ENCODE assay signal across 8 cellular contexts in the genomic region with DNA sequence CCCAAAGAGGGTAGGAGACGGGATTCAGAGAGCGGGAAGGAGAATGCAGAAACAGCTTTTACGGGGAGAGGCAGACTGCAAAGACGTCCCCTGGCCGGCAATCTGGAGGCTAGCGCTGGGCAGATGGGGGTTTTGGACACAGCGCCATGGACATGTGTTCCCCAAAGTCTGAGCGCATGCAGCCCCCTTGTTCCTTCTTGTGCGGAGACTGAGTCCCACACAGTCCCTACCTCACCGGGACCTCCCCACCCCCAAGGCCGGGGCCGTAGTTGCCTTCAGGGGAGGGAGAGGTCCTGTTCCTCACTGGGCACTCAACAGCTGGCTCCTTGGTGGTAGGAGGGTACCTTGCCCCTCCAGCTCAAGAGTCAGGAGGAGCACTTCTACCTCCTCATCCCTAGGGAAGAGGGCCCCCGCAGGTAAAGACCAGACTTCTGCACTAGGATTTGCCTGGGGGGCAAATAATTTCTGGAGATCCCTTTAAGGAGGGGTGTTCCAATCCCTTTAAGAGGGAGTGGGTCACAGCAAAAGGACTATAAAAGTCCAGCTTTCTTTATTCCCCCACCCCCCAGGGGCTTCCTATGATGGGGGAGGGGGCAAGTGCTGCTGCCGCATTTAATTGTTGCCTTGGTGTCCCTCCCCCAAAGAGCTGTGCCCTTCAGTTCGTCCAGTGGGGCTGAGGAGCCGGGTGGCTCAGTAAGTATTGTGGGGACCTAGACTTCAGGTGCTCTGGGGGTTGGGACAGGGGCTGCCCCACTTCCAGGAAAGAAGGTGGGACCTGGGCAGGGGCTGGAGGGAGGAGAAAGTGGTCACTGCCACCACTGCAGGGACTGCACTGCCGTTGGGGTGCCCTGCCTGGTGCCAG. TPM values are rescaled to one million over a fixed set of nuclear protein-coding genes. Genes with fewer than 3 reads are reported as not detected.
DNase-seq lines count a peak whose midpoint lies in the region; ATAC-seq and TF ChIP-seq lines count a peak whose summit lies in the region.
"Had no signal": no experiment of that assay in that cellular context is flagged by ENCODE, and none has a peak within 500 bp of the region (broad histone marks: within the 10 kb centered on the region; RNA-seq: fewer than 3 reads in every experiment).

No MANE protein-coding gene starts in this region.

- H3K36me3 ChIP-seq in GM23248 (ENCODE audit: low read depth), result no peaks in the 10 kb centered on the region
- H3K36me3 ChIP-seq: tibial artery had no signal

- no peak overlapping the region for H3K27ac ChIP-seq in GM23248
- H3K27ac ChIP-seq: tibial artery had no signal

- peak overlapping the region; percentile 60; the same call in 1 of the 2 replicates for H2AFZ ChIP-seq in GM23248

- H3K27me3 Mint-ChIP-seq in activated naive CD8-positive, alpha-beta T cell treated with anti-CD3 and anti-CD28 coated beads, Interleukin-2, amount 50 U/mL, for 24 hours, result peaks cover 41% of the 10 kb centered on the region
- H3K27me3 Mint-ChIP-seq in nephron progenitor cell (ENCODE audit: low read depth, poor library complexity), result peaks cover 50% of the 10 kb centered on the region

- H3K4me1 Mint-ChIP-seq in activated naive CD8-positive, alpha-beta T cell treated with anti-CD3 and anti-CD28 coated beads, Interleukin-2, amount 50 U/mL, for 24 hours, result peaks cover 27% of the 10 kb centered on the region
- H3K4me1 Mint-ChIP-seq in nephron progenitor cell, result peaks cover 52% of the 10 kb centered on the region

- no peaks in the 10 kb centered on the region for H4K20me1 ChIP-seq in GM23248 (ENCODE audit: insufficient read depth)

- no peaks in the 10 kb centered on the region for H3K9me3 Mint-ChIP-seq in activated naive CD8-positive, alpha-beta T cell treated with anti-CD3 and anti-CD28 coated beads, Interleukin-2, amount 50 U/mL, for 24 hours
- no peaks in the 10 kb centered on the region for H3K9me3 Mint-ChIP-seq in nephron progenitor cell

- no peak overlapping the region for H3K9ac ChIP-seq in GM23248

- WGBS in GM23248 (ENCODE audit: low coverage in 1 of 2, low lambda C conversion rate in 2 of 2, missing lambda C conversion rate in 2 of 2), 2 experiments, result 17 to 19% methylated on average over 17 of the region's 17 CpGs

- H3K4me2 ChIP-seq in GM23248 (ENCODE audit: unreplicated experiment), result peak overlapping the region; percentile 85

- no peaks in the 10 kb centered on the region for H3K36me3 Mint-ChIP-seq in activated naive CD8-positive, alpha-beta T cell treated with anti-CD3 and anti-CD28 coated beads, Interleukin-2, amount 50 U/mL, for 24 hours (ENCODE audit: low read depth)
- H3K36me3 Mint-ChIP-seq in nephron progenitor cell (ENCODE audit: low read depth), result no peaks in the 10 kb centered on the region

- peaks cover 16% of the 10 kb centered on the region for H3K27me3 ChIP-seq in GM23248 (replicated peaks; ENCODE audit: insufficient read depth)

- DNase-seq in GM23248, result no peak
- DNase-seq in activated naive CD8-positive, alpha-beta T cell treated with anti-CD3 and anti-CD28 coated beads, Interleukin-2, amount 50 U/mL, for 24 hours, result no peak
- DNase-seq in nephron progenitor cell, result no peak
- DNase-seq in UCSD-AML1 (lab: John Stamatoyannopoulos, UW; ENCODE audit: unreplicated experiment), result no peak
- no peak for DNase-seq in SIG-M5 treated with dmso at 0.1 percent for 504 hours (lab: John Stamatoyannopoulos, UW; ENCODE audit: unreplicated experiment)
- DNase-seq: islet precursor cell, tibial artery had no signal

- H3K4me3 Mint-ChIP-seq in activated naive CD8-positive, alpha-beta T cell treated with anti-CD3 and anti-CD28 coated beads, Interleukin-2, amount 50 U/mL, for 24 hours, result peak overlapping the region; percentile 45
- peak overlapping the region; percentile 88 for H3K4me3 Mint-ChIP-seq in nephron progenitor cell

- H3F3A ChIP-seq in GM23248 (ENCODE audit: insufficient read depth), result no peaks in the 10 kb centered on the region

- H3K79me2 ChIP-seq in GM23248 (ENCODE audit: insufficient read depth), result peaks cover 5% of the 10 kb centered on the region; the same call in 1 of the 2 replicates

- ATAC-seq in activated naive CD8-positive, alpha-beta T cell treated with anti-CD3 and anti-CD28 coated beads, Interleukin-2, amount 50 U/mL, for 24 hours, result no peak
- ATAC-seq in GM19467 (IDR thresholded peaks at IDR 0.05; ENCODE audit: unreplicated experiment), result no peak

- no peaks in the 10 kb centered on the region for H3K9me3 ChIP-seq in GM23248 (ENCODE audit: low read depth)
- H3K9me3 ChIP-seq: tibial artery had no signal

- no peaks in the 10 kb centered on the region for H3K9me2 ChIP-seq in GM23248 (ENCODE audit: insufficient read depth)

- in situ Hi-C loops in GM23248 (cut with MboI), result no loop called here

- H3K4me1 ChIP-seq in GM23248 (ENCODE audit: insufficient read depth), result peaks cover 14% of the 10 kb centered on the region; the same call in 1 of the 2 replicates

- H3K4me3 ChIP-seq in GM23248, result peak overlapping the region; percentile 58

- H3K27ac Mint-ChIP-seq in activated naive CD8-positive, alpha-beta T cell treated with anti-CD3 and anti-CD28 coated beads, Interleukin-2, amount 50 U/mL, for 24 hours, result no peak overlapping the region
- H3K27ac Mint-ChIP-seq in nephron progenitor cell, result no peak overlapping the region

- no peak for TF ChIP-seq CTCF in nephron progenitor cell (IDR thresholded peaks at IDR 0.05)

RNA-seq across cellular contexts. Expression of gene BAHD1, which starts 3.6 kb away (rescaled TPM):
- total RNA-seq in GM23248 (2014; rRNA removed; shearing (Covaris generic)), result 10.3 and 22.0 TPM in 2 replicates
- 2.0 and 2.3 TPM in 2 replicates for polyA plus RNA-seq in GM23248 (2016; fragmentation: Nextera tagmentation; extraction: Ambion mirVana)

RNA-seq across cellular contexts. Expression of gene IVD, which starts 31.5 kb away (rescaled TPM):
- 24.4 and 28.2 TPM in 2 replicates for total RNA-seq in GM23248 (2014; rRNA removed; shearing (Covaris generic))
- 49.6 and 50.1 TPM in 2 replicates for polyA plus RNA-seq in GM23248 (2016; fragmentation: Nextera tagmentation; extraction: Ambion mirVana)

RNA-seq across cellular contexts. Expression of gene CHST14, which starts 33.7 kb away (rescaled TPM):
- 26.1 and 26.6 TPM in 2 replicates for total RNA-seq in GM23248 (2014; rRNA removed; shearing (Covaris generic))
- 18.7 and 21.2 TPM in 2 replicates for polyA plus RNA-seq in GM23248 (2016; fragmentation: Nextera tagmentation; extraction: Ambion mirVana)

RNA-seq across cellular contexts. Expression of gene KNSTRN, which starts 54.6 kb away (rescaled TPM):
- 31.1 and 35.8 TPM in 2 replicates for total RNA-seq in GM23248 (2014; rRNA removed; shearing (Covaris generic))
- 37.7 and 37.8 TPM in 2 replicates for polyA plus RNA-seq in GM23248 (2016; fragmentation: Nextera tagmentation; extraction: Ambion mirVana)
